ENCODE assay signal across 16 cellular contexts in the genomic region with DNA sequence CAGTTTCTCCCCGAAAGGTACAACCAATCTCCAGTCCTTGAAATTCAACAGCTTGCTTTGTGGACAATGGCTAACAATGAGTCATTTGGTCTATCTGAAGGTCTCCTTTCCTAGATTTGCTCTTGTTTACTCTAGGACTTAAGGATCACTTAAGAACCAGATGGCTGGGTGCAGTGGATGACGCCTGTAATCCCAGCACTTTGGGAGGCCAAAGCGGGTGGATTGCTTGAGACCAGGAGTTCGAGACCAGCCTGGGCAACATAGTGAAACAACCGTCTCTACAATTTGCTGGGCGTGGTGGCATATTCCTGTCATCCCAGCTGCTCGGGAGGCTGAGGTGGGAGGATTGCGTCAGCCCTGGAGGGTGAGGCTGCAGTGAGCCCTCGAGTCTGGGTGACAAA. TPM values are rescaled to one million over a fixed set of nuclear protein-coding genes. Genes with fewer than 3 reads are reported as not detected.
DNase-seq lines count a peak whose midpoint lies in the region; ATAC-seq and TF ChIP-seq lines count a peak whose summit lies in the region.
"Had no signal": no experiment of that assay in that cellular context is flagged by ENCODE, and none has a peak within 500 bp of the region (broad histone marks: within the 10 kb centered on the region; RNA-seq: fewer than 3 reads in every experiment).

No MANE protein-coding gene starts in this region.

- H3K27me3 ChIP-seq in IMR-90 (ENCODE audit: control insufficient read depth, insufficient read depth, low read length), result no peaks in the 10 kb centered on the region
- H3K27me3 ChIP-seq: heart left ventricle, thyroid gland had no signal

- no peak for TF ChIP-seq CTCF in IMR-90 (conservative IDR thresholded peaks at IDR 0.05; ENCODE audit: low read depth, low read length)

- DNase-seq in DMS53 treated with DMSO at 0.1 percent for 48 hours (lab: John Stamatoyannopoulos, UW; ENCODE audit: unreplicated experiment), result peak; percentile 91
- peak; percentile 79 for DNase-seq in IMR-90
- DNase-seq in amniotic epithelial cell (ENCODE audit: low read depth), result peak; percentile 96
- peak; percentile 54 for DNase-seq in islet precursor cell
- DNase-seq in T-cell, result no peak
- DNase-seq in erythroblast (lab: John Stamatoyannopoulos, UW), result no peak
- DNase-seq: activated CD4-positive, CD25-positive, alpha-beta regulatory T cell treated with anti-CD3 and anti-CD28 coated beads, Interleukin-2, amount 50 U/mL, for 72 hours; cerebellar nuclear complex; heart left ventricle; NCI-H2107; Right ventricle myocardium superior had no signal

- H2BK15ac ChIP-seq in IMR-90 (ENCODE audit: low read depth, low read length), result no peak overlapping the region

- H4K8ac ChIP-seq in IMR-90 (ENCODE audit: low read depth in 2 of 2, low read length in 2 of 2), result no peak overlapping the region

- no peak overlapping the region for H3K56ac ChIP-seq in IMR-90 (ENCODE audit: extremely low read depth, insufficient read depth, low read length)

- peaks cover 4% of the 10 kb centered on the region for H3K4me1 ChIP-seq in IMR-90 (ENCODE audit: control insufficient read depth, insufficient read depth, low read length)
- H3K4me1 ChIP-seq: heart left ventricle, thyroid gland had no signal

- no peaks in the 10 kb centered on the region for H3K4me1 Mint-ChIP-seq in T-cell

- H3K27ac ChIP-seq in IMR-90 (ENCODE audit: insufficient read depth, low read length), result no peak overlapping the region
- H3K27ac ChIP-seq: heart left ventricle, thyroid gland had no signal

- peaks cover 2% of the 10 kb centered on the region for H3K36me3 Mint-ChIP-seq in T-cell

- BruUV-seq in IMR-90 (replicated peaks; lab: Mats Ljungman, UMichigan), result no TSS peak

- no peak overlapping the region for H4K91ac ChIP-seq in IMR-90 (ENCODE audit: insufficient read depth, low read depth, low read length)

- H2BK20ac ChIP-seq in IMR-90 (ENCODE audit: low read depth, low read length), result no peak overlapping the region

- in situ Hi-C loops in IMR-90 (cut with MboI; ENCODE audit: low sequenced_read_pairs), result no loop called here

- no peaks in the 10 kb centered on the region for H3K27me3 Mint-ChIP-seq in T-cell

- H2AK9ac ChIP-seq in IMR-90 (replicated peaks; ENCODE audit: low read depth, low read length, poor library complexity), result peak overlapping the region; percentile 62

- CTCF ChIA-PET in IMR-90 (lab: Yijun Ruan, JAX) (interaction anchor here (2.0 to 2.1 kb wide), 2 partner anchors 106 to 504 kb away, joined by 7 read pairs; no protein-coding TSS in a partner anchor), T-cell (lab: Charles Lee) (interaction anchor here in 1 of 2 donors (0.5 to 0.8 kb wide), 3 partner anchors 55 to 440 kb away, joined by 3 to 5 read pairs (median 4); no protein-coding TSS in a partner anchor)

- peaks cover 10% of the 10 kb centered on the region for H3K36me3 ChIP-seq in IMR-90 (ENCODE audit: control insufficient read depth, insufficient read depth, low read length)
- H3K36me3 ChIP-seq: thyroid gland had no signal

- no peak overlapping the region for H4K5ac ChIP-seq in IMR-90 (ENCODE audit: low read depth, low read length)

- H3K79me1 ChIP-seq in IMR-90 (ENCODE audit: low read depth in 1 of 2, low read length in 2 of 2), result peaks cover 0 to 3% of the 10 kb centered on the region in 2 experiments; a peak in 2 of 4 replicates

- H2BK120ac ChIP-seq in IMR-90 (ENCODE audit: low read depth, low read length), result no peak overlapping the region

- H2AK5ac ChIP-seq in IMR-90 (ENCODE audit: low read depth, low read length), result 0 out of 2 replicates have a peak overlapping the region, but pooled peaks have one; percentile 44

- no peak overlapping the region for H3K9ac ChIP-seq in IMR-90 (ENCODE audit: low read depth, low read length)

- H3K4me3 Mint-ChIP-seq in T-cell, result no peak overlapping the region
- H3K4me3 Mint-ChIP-seq: CD14-positive monocyte had no signal

- ATAC-seq in IMR-90 (ENCODE audit: low read depth) (peak; percentile 10; the same call in 1 of the 2 replicates), GM19324 (IDR thresholded peaks at IDR 0.05; ENCODE audit: low FRiP score, unreplicated experiment) (no peak), HG03571 (IDR thresholded peaks at IDR 0.05; ENCODE audit: unreplicated experiment) (no peak), T-cell (replicated peaks in 1 of 4) (no peak)
- ATAC-seq: GM12878, heart left ventricle had no signal

- no peak overlapping the region for H3K4me3 ChIP-seq in IMR-90 (ENCODE audit: insufficient read depth, low read depth, low read length)
- H3K4me3 ChIP-seq: GM12878, heart left ventricle, thyroid gland had no signal

- no peak for TF ChIP-seq RAD21 in IMR-90 (IDR thresholded peaks at IDR 0.05; ENCODE audit: low read length)

- H3K4ac ChIP-seq in IMR-90 (ENCODE audit: low read depth, low read length), result peak overlapping the region; percentile 9; the same call in 1 of the 2 replicates

- no peak overlapping the region for H2BK5ac ChIP-seq in IMR-90 (ENCODE audit: low read depth, low read length, poor library complexity, severe bottlenecking)

- WGBS in IMR-90 (ENCODE audit: extremely low coverage in 2 of 2, insufficient read length in 1 of 2), 2 experiments, result 93% methylated on average over 3 of the region's 9 CpGs; no CpG with 5 or more reads in 1 of the 2 experiments

- peaks cover 6% of the 10 kb centered on the region; the same call in 1 of the 2 replicates for H3K9me1 ChIP-seq in IMR-90 (ENCODE audit: insufficient read depth, low read length)

- H3K14ac ChIP-seq in IMR-90 (replicated peaks; ENCODE audit: low read depth, low read length), result no peak overlapping the region

- H3K4me2 ChIP-seq in IMR-90 (ENCODE audit: low read depth, low read length), result no peak overlapping the region

- H3K9me3 Mint-ChIP-seq in T-cell, result no peaks in the 10 kb centered on the region
- H3K9me3 Mint-ChIP-seq: CD14-positive monocyte had no signal

- intact Hi-C loops in IMR-90 (cut with micrococcal nuclease), result loop anchor here (2.0 kb wide), 1 partner anchor 53 kb away; no protein-coding TSS in a partner anchor

- no peak for TF ChIP-seq POLR2A in IMR-90 (IDR thresholded peaks at IDR 0.05; ENCODE audit: low read depth, low read length)
- no peak for TF ChIP-seq POLR2A in erythroblast (IDR thresholded peaks at IDR 0.05; ENCODE audit: low read length)

- no peaks in the 10 kb centered on the region for H4K20me1 ChIP-seq in IMR-90 (ENCODE audit: insufficient read depth, low read length)

- no peak overlapping the region for H3K18ac ChIP-seq in IMR-90 (ENCODE audit: low read depth, low read length)

- H3K23ac ChIP-seq in IMR-90 (ENCODE audit: low read depth, low read length), result no peak overlapping the region

- dilution Hi-C loops in IMR-90 (cut with HindIII; ENCODE audit: low sequenced_read_pairs, unreplicated experiment), result no loop called here

- POLR2A ChIA-PET in IMR-90 (lab: Charles Lee; ENCODE audit: unreplicated experiment), result no interaction called here
- POLR2A ChIA-PET in T-cell (lab: Charles Lee), result no interaction called here

- no peak overlapping the region for H3K27ac Mint-ChIP-seq in T-cell
- H3K27ac Mint-ChIP-seq: CD14-positive monocyte had no signal

- no peaks in the 10 kb centered on the region for H3K9me3 ChIP-seq in IMR-90 (ENCODE audit: control insufficient read depth, insufficient read depth, low read length)
- H3K9me3 ChIP-seq: heart left ventricle, thyroid gland had no signal

- no peak overlapping the region for H2AFZ ChIP-seq in IMR-90 (replicated peaks; ENCODE audit: low read length, poor library complexity)

TF ChIP-seq in IMR-90, 13 proteins besides CTCF, POLR2A, EP300 and RAD21:
- TF ChIP-seq, protein P1, sequence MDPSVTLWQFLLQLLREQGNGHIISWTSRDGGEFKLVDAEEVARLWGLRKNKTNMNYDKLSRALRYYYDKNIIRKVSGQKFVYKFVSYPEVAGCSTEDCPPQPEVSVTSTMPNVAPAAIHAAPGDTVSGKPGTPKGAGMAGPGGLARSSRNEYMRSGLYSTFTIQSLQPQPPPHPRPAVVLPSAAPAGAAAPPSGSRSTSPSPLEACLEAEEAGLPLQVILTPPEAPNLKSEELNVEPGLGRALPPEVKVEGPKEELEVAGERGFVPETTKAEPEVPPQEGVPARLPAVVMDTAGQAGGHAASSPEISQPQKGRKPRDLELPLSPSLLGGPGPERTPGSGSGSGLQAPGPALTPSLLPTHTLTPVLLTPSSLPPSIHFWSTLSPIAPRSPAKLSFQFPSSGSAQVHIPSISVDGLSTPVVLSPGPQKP (IDR thresholded peaks at IDR 0.05; ENCODE audit: borderline replicate concordance, low read depth, low read length), result no peak
- no peak for TF ChIP-seq RCOR1 (IDR thresholded peaks at IDR 0.05; ENCODE audit: insufficient replicate concordance, low read length)
- TF ChIP-seq CHD1 (IDR thresholded peaks at IDR 0.05; ENCODE audit: low read depth, low read length), result no peak
- no peak for TF ChIP-seq USF2 (IDR thresholded peaks at IDR 0.05; ENCODE audit: low read depth, low read length)
- TF ChIP-seq FOS (IDR thresholded peaks at IDR 0.05; ENCODE audit: low read depth, low read length), result 0 out of 2 replicates have a peak, but pooled peaks have one; percentile 10
- TF ChIP-seq NFE2L2 (IDR thresholded peaks at IDR 0.05; ENCODE audit: low read depth, low read length), result no peak
- TF ChIP-seq SMC3 (IDR thresholded peaks at IDR 0.05; ENCODE audit: low read depth, low read length), result no peak
- no peak for TF ChIP-seq RFX5 (IDR thresholded peaks at IDR 0.05; ENCODE audit: low read depth, low read length)
- no peak for TF ChIP-seq MAZ (IDR thresholded peaks at IDR 0.05; ENCODE audit: borderline replicate concordance, low read depth, low read length)
- peak; percentile 26; the same call in 1 of the 2 replicates for TF ChIP-seq CEBPB (IDR thresholded peaks at IDR 0.05; ENCODE audit: low read depth, low read length)
- no peak for TF ChIP-seq MXI1 (IDR thresholded peaks at IDR 0.05; ENCODE audit: borderline replicate concordance, low read depth, low read length)
- TF ChIP-seq MAFK (IDR thresholded peaks at IDR 0.05; ENCODE audit: low read depth, low read length), result no peak
- TF ChIP-seq BHLHE40 (IDR thresholded peaks at IDR 0.05; ENCODE audit: low read depth, low read length), result no peak

RNA-seq across cellular contexts. Expression of gene SKIL, which starts 49.5 kb away (rescaled TPM):
- total RNA-seq in IMR-90 (2012; rRNA removed) (51.7 and 55.9 TPM in 2 replicates), T-cell (10 to 100 TPM; 69.1 to 97.7 (median 78.5) TPM)
- 7.2 and 9.2 TPM in 2 replicates for polyA plus RNA-seq in IMR-90 (2012; rRNA removed)
- polyA plus RNA-seq in IMR-90 (2012; cell fraction: cytosol; rRNA removed), result 1.4 and 1.9 TPM in 2 replicates
- 1.9 and 15.7 TPM in 2 replicates for polyA plus RNA-seq in IMR-90 (2012; cell fraction: nucleus; rRNA removed; ENCODE audit: low replicate concordance)

Comparison
In these comparisons a context has a peak if more than half of its experiments do, and no peak if none do; other contexts are left out.
1. DNase-seq: peak in DMS53 treated with DMSO at 0.1 percent for 48 hours (single experiment), IMR-90 (single experiment), amniotic epithelial cell (single experiment) and islet precursor cell (single experiment); none in T-cell (0 of 34) and erythroblast (0 of 2).